10 cellular contexts compared by ENCODE assay signal in the genomic region with DNA sequence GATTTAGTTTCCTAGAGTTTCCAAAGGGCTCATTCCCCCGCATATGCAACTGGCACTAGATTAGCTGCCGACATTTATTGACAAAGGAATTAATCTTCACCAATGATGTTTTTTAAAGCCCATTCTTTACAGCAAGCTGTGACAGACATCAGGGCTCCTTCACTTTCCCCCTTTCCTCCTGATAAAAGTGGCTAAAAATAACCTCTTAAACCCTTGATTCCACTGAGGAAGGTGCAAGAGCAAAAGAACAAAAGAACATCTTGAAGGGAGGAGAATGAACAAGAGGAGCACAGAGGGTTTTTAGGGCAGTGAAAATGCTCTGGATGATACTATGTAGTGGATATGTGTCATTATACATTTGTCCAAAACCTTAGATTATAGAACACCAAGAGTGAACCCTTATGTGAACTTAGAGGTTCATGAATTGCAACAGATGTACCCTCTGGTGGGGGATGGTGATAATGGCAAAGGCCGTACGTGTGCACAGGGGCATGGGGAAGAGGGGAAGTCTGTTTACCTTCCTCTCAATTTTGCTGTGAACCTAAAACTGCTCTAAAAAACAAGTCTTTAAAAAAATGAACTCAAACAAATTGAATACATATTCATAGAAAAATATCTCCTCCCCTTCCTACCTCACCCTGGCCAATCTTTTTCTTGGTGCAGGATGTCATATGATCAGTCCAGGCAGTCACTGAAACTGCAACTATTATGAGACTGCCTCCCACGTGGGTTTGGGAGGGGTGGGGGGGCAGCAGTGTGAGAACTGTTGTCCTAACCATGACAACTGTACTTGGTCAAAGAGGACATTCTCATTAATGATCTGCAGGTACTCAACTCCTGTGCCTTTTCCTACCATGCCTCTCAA.
DNase-seq lines count a peak whose midpoint lies in the region; ATAC-seq, FAIRE-seq and TF ChIP-seq lines count a peak whose summit lies in the region.
"Had no signal": no experiment of that assay in that cellular context is flagged by ENCODE, and none has a peak within 500 bp of the region (broad histone marks: within the 10 kb centered on the region; RNA-seq: fewer than 3 reads in every experiment).

No MANE protein-coding gene starts in this region.

- no peaks in the 10 kb centered on the region for H3K9me3 ChIP-seq in kidney (ENCODE audit: control insufficient read depth in 1 of 2, low read length in 2 of 2)
- H3K9me3 ChIP-seq: breast epithelium had no signal

- DNase-seq in GM13976 (ENCODE audit: low spot score) (peak; percentile 56), KBM-7 (peak; percentile 18), NCI-H1694 (lab: John Stamatoyannopoulos, UW) (no peak), NCI-H1436 (lab: John Stamatoyannopoulos, UW) (no peak), kidney (no peak)
- DNase-seq in T-helper 2 cell treated with Interferon-gamma antibody and Interleukin-4, amounts not matched to agents 5 μg/mL and 100 μg/mL, for 36 hours (ENCODE audit: low spot score): no peak

- no peak overlapping the region for H3K27ac Mint-ChIP-seq in T-helper 2 cell treated with Interferon-gamma antibody and Interleukin-4, amounts not matched to agents 5 μg/mL and 100 μg/mL, for 36 hours

- no peaks in the 10 kb centered on the region for H3K27me3 Mint-ChIP-seq in T-helper 2 cell treated with Interferon-gamma antibody and Interleukin-4, amounts not matched to agents 5 μg/mL and 100 μg/mL, for 36 hours (ENCODE audit: low read depth)

- no peaks in the 10 kb centered on the region for H3K4me1 Mint-ChIP-seq in T-helper 2 cell treated with Interferon-gamma antibody and Interleukin-4, amounts not matched to agents 5 μg/mL and 100 μg/mL, for 36 hours (ENCODE audit: low read depth)

- no peak overlapping the region for H3K27ac ChIP-seq in kidney (ENCODE audit: low read depth in 2 of 2, low read length in 2 of 2)
- H3K27ac ChIP-seq: breast epithelium had no signal

- H3K36me3 ChIP-seq in kidney (ENCODE audit: control insufficient read depth in 1 of 2, insufficient read depth in 2 of 2, low read length in 2 of 2): no peaks in the 10 kb centered on the region
- H3K36me3 ChIP-seq: breast epithelium had no signal

- no peak overlapping the region for H3K9ac ChIP-seq in kidney (ENCODE audit: low read length in 2 of 2)

- H3K9me3 Mint-ChIP-seq in T-helper 2 cell treated with Interferon-gamma antibody and Interleukin-4, amounts not matched to agents 5 μg/mL and 100 μg/mL, for 36 hours: no peaks in the 10 kb centered on the region

- H3K36me3 Mint-ChIP-seq in T-helper 2 cell treated with Interferon-gamma antibody and Interleukin-4, amounts not matched to agents 5 μg/mL and 100 μg/mL, for 36 hours (ENCODE audit: low read depth): no peaks in the 10 kb centered on the region

- H3K4me3 Mint-ChIP-seq in T-helper 2 cell treated with Interferon-gamma antibody and Interleukin-4, amounts not matched to agents 5 μg/mL and 100 μg/mL, for 36 hours: no peak overlapping the region

- TF ChIP-seq CTCF in GM13976 (IDR thresholded peaks at IDR 0.05; ENCODE audit: borderline replicate concordance, control extremely low read depth, extremely low read depth, insufficient read depth, missing control alignments) (no peak), kidney (IDR thresholded peaks at IDR 0.05; ENCODE audit: borderline replicate concordance, extremely low read depth, insufficient read depth) (no peak)

- in situ Hi-C loops in GM13976 (cut with MboI; ENCODE audit: low sequenced_read_pairs, unreplicated experiment): no loop called here
- in situ Hi-C loops in KBM-7 (cut with MboI; ENCODE audit: low pct_unique_long_range_greater_than_20kb, low sequenced_read_pairs): no loop called here

- no peak overlapping the region for H3K4me3 ChIP-seq in kidney (ENCODE audit: low read length in 2 of 2)
- H3K4me3 ChIP-seq: breast epithelium had no signal

- ATAC-seq in GM19035 (IDR thresholded peaks at IDR 0.05; ENCODE audit: unreplicated experiment): peak; percentile 70
- peak; percentile 84 for ATAC-seq in HG02798 (IDR thresholded peaks at IDR 0.05; ENCODE audit: poor library complexity, unreplicated experiment)
- ATAC-seq: Panc1 had no signal

- FAIRE-seq in kidney (lab: Jason Lieb, UNC): no peak

- intact Hi-C loops in kidney (cut with DNase I): no loop called here

- H3K4me1 ChIP-seq in kidney (ENCODE audit: control insufficient read depth in 1 of 2, insufficient read depth in 1 of 2, low read depth in 1 of 2, low read length in 2 of 2): no peaks in the 10 kb centered on the region
- H3K4me1 ChIP-seq: breast epithelium had no signal

Comparison
In these comparisons a context has a peak if more than half of its experiments do, and no peak if none do; other contexts are left out.
1. DNase-seq: peak in GM13976 (single experiment) and KBM-7 (single experiment); none in NCI-H1694 (single experiment), T-helper 2 cell treated with Interferon-gamma antibody and Interleukin-4, amounts not matched to agents 5 μg/mL and 100 μg/mL, for 36 hours (single experiment), NCI-H1436 (single experiment) and kidney (single experiment).